Comparison of ENCODE assay signal across 18 cellular contexts in genomic region chr11:18757742-18758294, GRCh38. TPM values are rescaled to one million over a fixed set of nuclear protein-coding genes. Genes with fewer than 3 reads are reported as not detected.
A peak's percentile ranks its signal among the peaks of the same experiment; 100 is the strongest.
DNase-seq lines count a peak whose midpoint lies in the region; ATAC-seq and TF ChIP-seq lines count a peak whose summit lies in the region.
"Had no signal": no experiment of that assay in that cellular context is flagged by ENCODE, and none has a peak within 500 bp of the region (broad histone marks: within the 10 kb centered on the region; RNA-seq: fewer than 3 reads in every experiment).

No MANE protein-coding gene starts in this region.

- H3K27me3 Mint-ChIP-seq in nephron (ENCODE audit: low read depth) = peaks cover 7% of the 10 kb centered on the region
- H3K27me3 Mint-ChIP-seq: CD4-positive, alpha-beta T cell had no signal

- H3K4me3 ChIP-seq in choroid plexus epithelial cell (ENCODE audit: low read depth, low read length) (no peak overlapping the region), fibroblast of villous mesenchyme (ENCODE audit: low read depth, low read length) (no peak overlapping the region)
- H3K4me3 ChIP-seq: GM23248, HAP-1 had no signal

- ATAC-seq in GM21723 (IDR thresholded peaks at IDR 0.05; ENCODE audit: unreplicated experiment) = no peak

- TF ChIP-seq CTCF in choroid plexus epithelial cell (conservative IDR thresholded peaks at IDR 0.05; ENCODE audit: low read depth, low read length) (no peak), fibroblast of villous mesenchyme (IDR thresholded peaks at IDR 0.05; ENCODE audit: insufficient read depth, low read depth, low read length) (no peak), nephron (IDR thresholded peaks at IDR 0.05; ENCODE audit: unreplicated experiment in 3 of 3) (no peak)

- peak; percentile 13 for DNase-seq in OCI-M1 (lab: John Stamatoyannopoulos, UW)
- DNase-seq in choroid plexus epithelial cell (ENCODE audit: low read depth) = peak; percentile 74
- peak; percentile 4 for DNase-seq in fibroblast of villous mesenchyme (ENCODE audit: low read depth)
- no peak for DNase-seq in AML-193 (lab: John Stamatoyannopoulos, UW)
- DNase-seq in activated T-cell treated with anti-CD3 and anti-CD28 coated beads, Interleukin-2, amount 50 U/mL, for 1 hour = no peak
- DNase-seq in SK-N-DZ (ENCODE audit: low spot score) = no peak
- DNase-seq: CD4-positive, alpha-beta T cell; DMS153; DMS79 treated with DMSO at 0.1 percent for 48 hours; GF-D8; GM23248 had no signal

- H3K4me1 Mint-ChIP-seq in nephron = peaks cover 13% of the 10 kb centered on the region

- no peaks in the 10 kb centered on the region for H3K36me3 Mint-ChIP-seq in nephron (ENCODE audit: low read depth)

- no peaks in the 10 kb centered on the region for H3K9me3 Mint-ChIP-seq in nephron
- H3K9me3 Mint-ChIP-seq: CD4-positive, alpha-beta T cell had no signal

- no peak overlapping the region for H3K4me3 Mint-ChIP-seq in nephron
- H3K4me3 Mint-ChIP-seq: CD4-positive, alpha-beta T cell had no signal

- H3K27ac Mint-ChIP-seq in nephron = peak overlapping the region in 2 of 3 experiments; percentile 16 to 49
- H3K27ac Mint-ChIP-seq: CD4-positive, alpha-beta T cell had no signal

RNA-seq across cellular contexts. Expression of gene IGSF22, which starts 31.8 kb away (rescaled TPM):
- under 0.01 and 1.3 TPM in 2 replicates for total RNA-seq in fibroblast of villous mesenchyme
- polyA plus RNA-seq in SK-N-DZ (2014; cell fraction: cytosol; rRNA removed) = 0.03 and 0.05 TPM in 2 replicates
- polyA plus RNA-seq in SK-N-DZ (2014; cell fraction: nucleus; rRNA removed) = 0.10 and 0.37 TPM in 2 replicates
- total RNA-seq: A172, GM23248, H4 had no signal
- polyA plus RNA-seq: GM23248 had no signal

RNA-seq across cellular contexts. Expression of gene PTPN5, which starts 33.8 kb away (rescaled TPM):
- total RNA-seq in fibroblast of villous mesenchyme = not detected in 2 replicates
- 4.2 and 4.7 TPM in 2 replicates for polyA plus RNA-seq in SK-N-DZ (2014; cell fraction: cytosol; rRNA removed)
- 11.9 and 12.0 TPM in 2 replicates for polyA plus RNA-seq in SK-N-DZ (2014; cell fraction: nucleus; rRNA removed)
- total RNA-seq: A172; CD4-positive, alpha-beta T cell; GM23248; H4; HT-29 had no signal
- polyA plus RNA-seq: BJ, GM23248 had no signal

RNA-seq across cellular contexts. Expression of gene TMEM86A, which starts 59.2 kb away (rescaled TPM):
- total RNA-seq in fibroblast of villous mesenchyme = 0.32 and 0.43 TPM in 2 replicates
- 2.8 and 3.1 TPM in 2 replicates for polyA plus RNA-seq in SK-N-DZ (2014; cell fraction: cytosol; rRNA removed)
- polyA plus RNA-seq in SK-N-DZ (2014; cell fraction: nucleus; rRNA removed) = 1.8 and 3.8 TPM in 2 replicates

Comparison
In these comparisons a context has a peak if more than half of its experiments do, and no peak if none do; other contexts are left out.
1. DNase-seq: peak in OCI-M1 (single experiment), choroid plexus epithelial cell (single experiment) and fibroblast of villous mesenchyme (single experiment); none in AML-193 (0 of 2), activated T-cell treated with anti-CD3 and anti-CD28 coated beads, Interleukin-2, amount 50 U/mL, for 1 hour (single experiment) and SK-N-DZ (single experiment).